8 cellular contexts compared by ENCODE assay signal in genomic region chr7:73324081-73324845, GRCh38. TPM values are rescaled to one million over a fixed set of nuclear protein-coding genes. Genes with fewer than 3 reads are reported as not detected.
DNase-seq lines count a peak whose midpoint lies in the region; ATAC-seq, FAIRE-seq and TF ChIP-seq lines count a peak whose summit lies in the region.
"Not testable (repeated sequence)": the region's sequence is repeated elsewhere in the genome, so short reads cannot be mapped to it uniquely, and the experiment has no call there.

No MANE protein-coding gene starts in this region.

- H3K27me3 Mint-ChIP-seq in effector memory CD8-positive, alpha-beta T cell: not testable (repeated sequence)

- not testable (repeated sequence) for H3K9me2 ChIP-seq in MM.1S (replicated peaks; ENCODE audit: insufficient read depth, low read length)

- not testable (repeated sequence) for H4K20me1 ChIP-seq in MM.1S (ENCODE audit: insufficient read depth, low read length)

- peak overlapping the region; percentile 78 for H2AFZ ChIP-seq in MM.1S (ENCODE audit: low read length)

- H3K27ac Mint-ChIP-seq in effector memory CD8-positive, alpha-beta T cell: peak overlapping the region; percentile 84 to 86

- H3K4me3 Mint-ChIP-seq in effector memory CD8-positive, alpha-beta T cell: peak overlapping the region; percentile 73

- H3K4me2 ChIP-seq in MM.1S (ENCODE audit: low read depth, low read length): peak overlapping the region; percentile 69

- not testable (repeated sequence) for H3K4me1 Mint-ChIP-seq in effector memory CD8-positive, alpha-beta T cell (ENCODE audit: low read depth in 2 of 2)

- TF ChIP-seq RAD21 in liver (IDR thresholded peaks at IDR 0.05): peak; percentile 61 to 79

- FAIRE-seq in RCC 7860 (lab: Jason Lieb, UNC): not testable (repeated sequence)

- DNase-seq in AG10803 (ENCODE audit: low read depth): peak; percentile 24
- peak; percentile 76 for DNase-seq in GM19238 (ENCODE audit: insufficient read length, low spot score)
- peak; percentile 51 for DNase-seq in MM.1S
- DNase-seq in RCC 7860 (ENCODE audit: low spot score): peak; percentile 44
- peak; percentile 39 for DNase-seq in activated T-cell treated with anti-CD3 and anti-CD28 coated beads for 24 hours (ENCODE audit: low read depth)
- DNase-seq in effector memory CD8-positive, alpha-beta T cell: peak; percentile 25 to 38 (median 27)
- DNase-seq in stimulated activated CD4-positive, alpha-beta T cell treated with anti-CD3 and anti-CD28 coated beads, Interleukin-1b, Interleukin-23, amount 100 ng/mL, for 48 hours: peak; percentile 48

- H3K9ac ChIP-seq in MM.1S (ENCODE audit: low read length); liver (ENCODE audit: low read depth in 1 of 2, low read length in 2 of 2): not testable (repeated sequence)

- not testable (repeated sequence) for H3K79me2 ChIP-seq in MM.1S (ENCODE audit: low read length)

- not testable (repeated sequence) for H3K9me3 Mint-ChIP-seq in effector memory CD8-positive, alpha-beta T cell

- H3K36me3 Mint-ChIP-seq in effector memory CD8-positive, alpha-beta T cell (ENCODE audit: insufficient read depth): not testable (repeated sequence)

- H3F3A ChIP-seq in MM.1S (ENCODE audit: insufficient read depth, low read length): not testable (repeated sequence)

- peak; percentile 61 for TF ChIP-seq CTCF in AG10803 (conservative IDR thresholded peaks at IDR 0.05; ENCODE audit: low read length)
- peak; percentile 56 for TF ChIP-seq CTCF in MM.1S (IDR thresholded peaks at IDR 0.05; ENCODE audit: low read length)
- peak; percentile 49 for TF ChIP-seq CTCF in liver (IDR thresholded peaks at IDR 0.05; ENCODE audit: low read depth, low read length, missing input control)

- not testable (repeated sequence) for H3K27ac ChIP-seq in MM.1S (ENCODE audit: low read length); liver (ENCODE audit: low read depth in 1 of 2, low read length in 2 of 2)

- not testable (repeated sequence) for H3K27me3 ChIP-seq in MM.1S (replicated peaks; ENCODE audit: insufficient read depth, low read length); liver (ENCODE audit: control insufficient read depth in 4 of 4, insufficient read depth in 4 of 4, low read length in 3 of 4)

- whole genome bisulfite sequencing in liver: 25% methylated on average over 31 of the region's 31 CpGs

- not testable (repeated sequence) for H3K4me3 ChIP-seq in AG10803 (ENCODE audit: low read length); liver (ENCODE audit: low read depth in 1 of 3, low read length in 3 of 3)
- peak overlapping the region; percentile 36; the same call in 1 of the 2 replicates for H3K4me3 ChIP-seq in MM.1S (ENCODE audit: low read length)

- H3K36me3 ChIP-seq in MM.1S (replicated peaks; ENCODE audit: insufficient read depth, low read length); liver (ENCODE audit: control insufficient read depth in 4 of 4, insufficient read depth in 3 of 4, low read depth in 1 of 4, low read length in 3 of 4): not testable (repeated sequence)

- not testable (repeated sequence) for H3K4me1 ChIP-seq in MM.1S (ENCODE audit: low read length); liver (ENCODE audit: control insufficient read depth in 4 of 4, insufficient read depth in 4 of 4, low read length in 3 of 4)

- ATAC-seq in effector memory CD8-positive, alpha-beta T cell (replicated peaks): peak; percentile 94

- not testable (repeated sequence) for H3K9me3 ChIP-seq in MM.1S (replicated peaks; ENCODE audit: insufficient read depth, low read length); liver (ENCODE audit: control insufficient read depth in 4 of 4, low read length in 3 of 4)

RNA-seq across cellular contexts. Expression of gene TRIM50, which starts 3.6 kb away (rescaled TPM):
- total RNA-seq in liver: under 1 TPM; 0.14 to 0.17 TPM
- 1 to 10 TPM in 1 of 2 donors, under 1 TPM in 1; 0.14 to 1.4 TPM for polyA plus RNA-seq in liver

RNA-seq across cellular contexts. Expression of gene FKBP6, which starts 3.7 kb away (rescaled TPM):
- not detected for total RNA-seq in liver
- polyA plus RNA-seq in liver: not detected

RNA-seq across cellular contexts. Expression of gene NSUN5, which starts 15.6 kb away (rescaled TPM):
- total RNA-seq in liver: 10 to 100 TPM in 1 of 2 donors, 1 to 10 TPM in 1; 9.0 to 12.4 TPM
- polyA plus RNA-seq in liver: 10 to 100 TPM in 1 of 2 donors, 1 to 10 TPM in 1; 7.2 to 11.7 TPM

Comparison
In these comparisons a context has a peak if more than half of its experiments do, and no peak if none do; other contexts are left out.
1. DNase-seq: peak in every context shown above with its lines; median percentile 76 in GM19238; 51 in MM.1S; 48 in stimulated activated CD4-positive, alpha-beta T cell treated with anti-CD3 and anti-CD28 coated beads, Interleukin-1b, Interleukin-23, amount 100 ng/mL, for 48 hours; 44 in RCC 7860; 39 in activated T-cell treated with anti-CD3 and anti-CD28 coated beads for 24 hours; 27 in effector memory CD8-positive, alpha-beta T cell; 24 in AG10803.